In genomic region chr17:79612468-79613194, GRCh38 we compare ENCODE assay signal across 8 cellular contexts. TPM values are rescaled to one million over a fixed set of nuclear protein-coding genes. Genes with fewer than 3 reads are reported as not detected.
DNase-seq lines count a peak whose midpoint lies in the region; FAIRE-seq and TF ChIP-seq lines count a peak whose summit lies in the region.

No MANE protein-coding gene starts in this region.

- peaks cover 87% of the 10 kb centered on the region for H3K27me3 ChIP-seq in KMS-11 (ENCODE audit: insufficient read depth, low read depth)
- peaks cover 35% of the 10 kb centered on the region for H3K27me3 ChIP-seq in mesendoderm (ENCODE audit: insufficient read depth, low read length, poor library complexity)

- no peak overlapping the region for H4K8ac ChIP-seq in mesendoderm (ENCODE audit: low read depth, low read length)

- H3K4ac ChIP-seq in mesendoderm (ENCODE audit: low read depth, low read length) = no peak overlapping the region

- TF ChIP-seq CTCF in KMS-11 (conservative IDR thresholded peaks at IDR 0.05; ENCODE audit: low read depth, low read length) = peak; percentile 73

- H3K56ac ChIP-seq in mesendoderm (ENCODE audit: low read length) = no peak overlapping the region

- H3K18ac ChIP-seq in mesendoderm (ENCODE audit: low read length) = no peak overlapping the region

- no peaks in the 10 kb centered on the region for H3K79me1 ChIP-seq in mesendoderm (ENCODE audit: low read length)

- in situ Hi-C loops in T47D (cut with HindIII; ENCODE audit: low pct_unique_long_range_greater_than_20kb, low sequenced_read_pairs) = no loop called here

- no peak overlapping the region for H2BK5ac ChIP-seq in mesendoderm (ENCODE audit: low read length)

- no peak overlapping the region for H2BK15ac ChIP-seq in mesendoderm (replicated peaks; ENCODE audit: low read depth)

- no peak overlapping the region for H2AK5ac ChIP-seq in mesendoderm (ENCODE audit: low read length)

- H3K4me1 ChIP-seq in KMS-11 (ENCODE audit: low read depth, poor library complexity, severe bottlenecking) (no peaks in the 10 kb centered on the region), mesendoderm (ENCODE audit: control insufficient read depth, low read depth, low read length) (no peaks in the 10 kb centered on the region)

- no peak overlapping the region for H4K5ac ChIP-seq in mesendoderm (ENCODE audit: low read length)

- no peaks in the 10 kb centered on the region for H3K79me2 ChIP-seq in KMS-11 (ENCODE audit: insufficient read depth, low read depth)
- no peaks in the 10 kb centered on the region for H3K79me2 ChIP-seq in mesendoderm (ENCODE audit: control insufficient read depth, insufficient read depth, low read length)

- no peak for FAIRE-seq in frontal cortex (lab: Jason Lieb, UNC)

- WGBS in mesendoderm (ENCODE audit: extremely low coverage, insufficient coverage, low lambda C conversion rate) = no CpG with 5 or more reads among the region's 25 CpGs

- H4K20me1 ChIP-seq in KMS-11 (ENCODE audit: insufficient read depth) = no peaks in the 10 kb centered on the region

- H3K4me2 ChIP-seq in KMS-11 (no peak overlapping the region), mesendoderm (ENCODE audit: low read length) (no peak overlapping the region)

- H3K9ac ChIP-seq in KMS-11 (no peak overlapping the region), mesendoderm (ENCODE audit: low read length) (no peak overlapping the region)

- H2AFZ ChIP-seq in KMS-11 (ENCODE audit: low read depth) = no peak overlapping the region

- no peaks in the 10 kb centered on the region for H3K36me3 ChIP-seq in KMS-11 (ENCODE audit: insufficient read depth)
- H3K36me3 ChIP-seq in mesendoderm (ENCODE audit: control insufficient read depth, insufficient read depth, low read length) = no peaks in the 10 kb centered on the region

- H3K4me3 ChIP-seq in KMS-11 (IDR thresholded peaks at IDR 0.05; ENCODE audit: insufficient read depth, low read depth, low read length) (no peak overlapping the region), mesendoderm (ENCODE audit: low read length) (no peak overlapping the region)

- no peak overlapping the region for H3K23ac ChIP-seq in mesendoderm (ENCODE audit: low read length)

- no peak overlapping the region for H3K27ac ChIP-seq in KMS-11
- H3K27ac ChIP-seq in mesendoderm (ENCODE audit: low read depth, low read length) = no peak overlapping the region

- no peak overlapping the region for H2BK120ac ChIP-seq in mesendoderm (ENCODE audit: low read depth, low read length)

- DNase-seq in NCI-H2081 (lab: John Stamatoyannopoulos, UW) = peak; percentile 38 to 55
- no peak for DNase-seq in NCI-H2081 treated with DMSO at 0.1 percent for 48 hours (lab: John Stamatoyannopoulos, UW)
- DNase-seq in SHP77 treated with DMSO at 0.1 percent for 48 hours (lab: John Stamatoyannopoulos, UW) = peak; percentile 60
- DNase-seq in T47D (ENCODE audit: low read depth in 1 of 2, low spot score in 1 of 2) = peak; percentile 79 to 85
- DNase-seq in mesendoderm = peak; percentile 80
- no peak for DNase-seq in DMS79 treated with DMSO at 0.1 percent for 48 hours (lab: John Stamatoyannopoulos, UW)
- no peak for DNase-seq in frontal cortex (ENCODE audit: low spot score in 2 of 2)

RNA-seq across cellular contexts. Expression of gene RBFOX3, which starts 1.8 kb away (rescaled TPM):
- polyA plus RNA-seq in mesendoderm (2013, experiment 1 of 2) = 16.5 TPM
- polyA plus RNA-seq in mesendoderm (2013, experiment 2 of 2) = 13.9 TPM
- 5.7 TPM for total RNA-seq in frontal cortex

Comparison
In these comparisons a context has a peak if more than half of its experiments do, and no peak if none do; other contexts are left out.
1. DNase-seq: peak in NCI-H2081 (2 of 2), SHP77 treated with DMSO at 0.1 percent for 48 hours (single experiment), T47D (2 of 2) and mesendoderm (single experiment); none in NCI-H2081 treated with DMSO at 0.1 percent for 48 hours (single experiment), DMS79 treated with DMSO at 0.1 percent for 48 hours (single experiment) and frontal cortex (0 of 2).